1 cellular context compared by ENCODE assay signal in the genomic region with DNA sequence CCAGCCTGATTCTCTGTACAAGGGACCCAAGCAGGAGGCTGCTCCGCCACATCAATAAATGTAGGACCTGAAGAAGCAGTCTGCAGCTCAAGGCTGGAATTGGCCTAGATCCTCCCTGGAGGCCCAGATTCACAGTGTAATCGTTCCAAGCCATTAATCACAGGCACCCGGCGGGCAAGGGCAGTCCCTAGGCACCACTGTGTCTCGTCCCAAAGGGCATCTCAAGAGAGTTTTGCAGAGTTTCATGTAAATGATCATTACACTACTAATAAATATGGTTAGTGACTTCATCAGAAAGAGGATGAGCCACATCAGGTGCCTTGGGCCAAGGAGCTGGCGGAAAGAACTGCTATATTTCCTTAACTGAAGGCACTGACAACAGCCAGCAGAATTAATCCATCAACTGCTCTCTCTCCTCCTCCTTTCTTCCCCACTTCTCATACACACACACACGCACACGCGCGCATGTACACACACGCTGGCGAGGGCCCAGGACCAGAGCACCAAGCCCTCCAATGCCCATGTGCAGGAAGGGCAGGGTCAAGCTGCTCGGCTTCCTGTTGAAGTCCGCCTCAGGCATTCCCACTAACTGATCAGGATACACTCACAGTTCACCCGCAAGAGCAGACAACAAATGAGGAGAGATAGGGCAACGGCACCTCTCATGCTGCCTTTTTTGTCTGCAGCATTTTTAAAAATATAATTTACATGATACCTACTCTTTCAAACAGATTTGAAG.
TF ChIP-seq lines count a peak whose summit lies in the region.

No MANE protein-coding gene starts in this region.

TF ChIP-seq in HepG2, 621 proteins besides CTCF, POLR2A, EP300 and RAD21 (continued from another document):
- TF ChIP-seq ZNF230 (CRISPR knock-in tag; IDR thresholded peaks at IDR 0.05) (no peak), RNF2 (conservative IDR thresholded peaks at IDR 0.05; ENCODE audit: low read depth) (no peak), ZNF496 (CRISPR knock-in tag; IDR thresholded peaks at IDR 0.05; ENCODE audit: insufficient replicate concordance) (no peak), ZSCAN12 (CRISPR knock-in tag; IDR thresholded peaks at IDR 0.05) (no peak), ZNF792 (CRISPR knock-in tag; IDR thresholded peaks at IDR 0.05) (no peak), ZNF34 (CRISPR knock-in tag; IDR thresholded peaks at IDR 0.05; ENCODE audit: borderline replicate concordance) (no peak), ZNF607 (CRISPR knock-in tag; IDR thresholded peaks at IDR 0.05; ENCODE audit: borderline replicate concordance) (no peak)
- TF ChIP-seq, protein P1, sequence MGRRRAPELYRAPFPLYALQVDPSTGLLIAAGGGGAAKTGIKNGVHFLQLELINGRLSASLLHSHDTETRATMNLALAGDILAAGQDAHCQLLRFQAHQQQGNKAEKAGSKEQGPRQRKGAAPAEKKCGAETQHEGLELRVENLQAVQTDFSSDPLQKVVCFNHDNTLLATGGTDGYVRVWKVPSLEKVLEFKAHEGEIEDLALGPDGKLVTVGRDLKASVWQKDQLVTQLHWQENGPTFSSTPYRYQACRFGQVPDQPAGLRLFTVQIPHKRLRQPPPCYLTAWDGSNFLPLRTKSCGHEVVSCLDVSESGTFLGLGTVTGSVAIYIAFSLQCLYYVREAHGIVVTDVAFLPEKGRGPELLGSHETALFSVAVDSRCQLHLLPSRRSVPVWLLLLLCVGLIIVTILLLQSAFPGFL (CRISPR knock-in tag; IDR thresholded peaks at IDR 0.05) = no peak
- TF ChIP-seq, protein P2, sequence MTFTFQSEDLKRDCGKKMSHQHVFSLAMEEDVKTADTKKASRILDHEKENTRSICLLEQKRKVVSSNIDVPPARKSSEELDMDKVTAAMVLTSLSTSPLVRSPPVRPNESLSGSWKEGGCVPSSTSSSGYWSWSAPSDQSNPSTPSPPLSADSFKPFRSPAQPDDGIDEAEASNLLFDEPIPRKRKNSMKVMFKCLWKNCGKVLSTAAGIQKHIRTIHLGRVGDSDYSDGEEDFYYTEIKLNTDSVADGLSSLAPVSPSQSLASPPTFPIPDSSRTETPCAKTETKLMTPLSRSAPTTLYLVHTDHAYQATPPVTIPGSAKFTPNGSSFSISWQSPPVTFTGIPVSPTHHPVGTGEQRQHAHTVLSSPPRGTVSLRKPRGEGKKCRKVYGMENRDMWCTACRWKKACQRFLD (CRISPR knock-in tag; IDR thresholded peaks at IDR 0.05; ENCODE audit: borderline replicate concordance) = no peak
TF ChIP-seq in HepG2: peak in this region for 0.
